In genomic region chr6:14625173-14625895, GRCh38 we compare ENCODE assay signal across 23 cellular contexts.
"Had no signal": no experiment of that assay in that cellular context is flagged by ENCODE, and none has a peak within 500 bp of the region (broad histone marks: within the 10 kb centered on the region; RNA-seq: fewer than 3 reads in every experiment).

No MANE protein-coding gene starts in this region.

- H3K27ac ChIP-seq: coronary artery, esophagus muscularis mucosa, gastrocnemius medialis, right lobe of liver, skin epidermis, upper lobe of left lung, WERI-Rb-1 had no signal

- H3K27me3 ChIP-seq: esophagus muscularis mucosa, gastrocnemius medialis, right lobe of liver, upper lobe of left lung had no signal

- H3K9me3 Mint-ChIP-seq: memory B cell, T-cell had no signal

- DNase-seq: activated CD4-positive, alpha-beta memory T cell treated with anti-CD3 and anti-CD28 coated beads for 36 hours; activated CD4-positive, alpha-beta T cell treated with anti-CD3 and anti-CD28 coated beads for 1 hour; activated naive CD8-positive, alpha-beta T cell treated with anti-CD3 and anti-CD28 coated beads, Interleukin-2, amount 10 ng/mL, durations not matched to agents 7 days and 5 days; amygdala; cerebellar nuclear complex; gastrocnemius medialis; hippocampal formation; left cardiac atrium; mucosa of descending colon; posterior cingulate gyrus; right lobe of liver; stimulated activated CD4-positive, alpha-beta T cell treated with anti-CD3 and anti-CD28 coated beads, Interleukin-1b, Interleukin-23, amount 100 ng/mL, for 48 hours; T-cell; upper lobe of left lung; WERI-Rb-1 had no signal

- H3K4me3 Mint-ChIP-seq: activated CD4-positive, alpha-beta memory T cell treated with anti-CD3 and anti-CD28 coated beads for 36 hours; activated naive CD8-positive, alpha-beta T cell treated with anti-CD3 and anti-CD28 coated beads, Interleukin-2, amount 10 ng/mL, durations not matched to agents 7 days and 5 days; activated T-helper 1 cell treated with anti-CD3 and anti-CD28 coated beads, Interleukin-12 subunit alpha, Interleukin-12 subunit beta, Interleukin-2, Interleukin-4 antibody, amounts not matched to agents 30 ng/mL and 10 ng/mL and 1 ng/mL, durations not matched to agents 14 hours and 24 hours and 36 hours; memory B cell; neural crest cell; T-cell; T-helper 2 cell treated with Interferon-gamma antibody and Interleukin-4, amounts not matched to agents 5 μg/mL and 100 μg/mL, for 36 hours had no signal

- H3K36me3 Mint-ChIP-seq: activated naive CD8-positive, alpha-beta T cell treated with anti-CD3 and anti-CD28 coated beads, Interleukin-2, amount 10 ng/mL, durations not matched to agents 7 days and 5 days; T-cell had no signal

- H3K27me3 Mint-ChIP-seq: activated CD4-positive, alpha-beta memory T cell treated with anti-CD3 and anti-CD28 coated beads for 36 hours; T-cell had no signal

- H3K4me3 ChIP-seq: coronary artery, esophagus muscularis mucosa, gastrocnemius medialis, mucosa of descending colon, right lobe of liver, skin epidermis, upper lobe of left lung had no signal

- H3K27ac Mint-ChIP-seq: activated CD4-positive, alpha-beta memory T cell treated with anti-CD3 and anti-CD28 coated beads for 36 hours; activated T-helper 1 cell treated with anti-CD3 and anti-CD28 coated beads, Interleukin-12 subunit alpha, Interleukin-12 subunit beta, Interleukin-2, Interleukin-4 antibody, amounts not matched to agents 30 ng/mL and 10 ng/mL and 1 ng/mL, durations not matched to agents 14 hours and 24 hours and 36 hours; memory B cell; T-cell; T-helper 2 cell treated with Interferon-gamma antibody and Interleukin-4, amounts not matched to agents 5 μg/mL and 100 μg/mL, for 36 hours had no signal

- H3K9me3 ChIP-seq: gastrocnemius medialis, mucosa of descending colon, right lobe of liver, upper lobe of left lung had no signal

- H3K4me1 ChIP-seq: right lobe of liver had no signal

- ATAC-seq: gastrocnemius medialis, left cardiac atrium, mucosa of descending colon, right lobe of liver, SK-N-SH treated with all-trans-retinoic acid at 6 μM for 48 hours, T-cell had no signal

- H3K36me3 ChIP-seq: esophagus muscularis mucosa, gastrocnemius medialis, right lobe of liver, upper lobe of left lung, WERI-Rb-1 had no signal
